Comparison of ENCODE assay signal across 9 cellular contexts in the genomic region with DNA sequence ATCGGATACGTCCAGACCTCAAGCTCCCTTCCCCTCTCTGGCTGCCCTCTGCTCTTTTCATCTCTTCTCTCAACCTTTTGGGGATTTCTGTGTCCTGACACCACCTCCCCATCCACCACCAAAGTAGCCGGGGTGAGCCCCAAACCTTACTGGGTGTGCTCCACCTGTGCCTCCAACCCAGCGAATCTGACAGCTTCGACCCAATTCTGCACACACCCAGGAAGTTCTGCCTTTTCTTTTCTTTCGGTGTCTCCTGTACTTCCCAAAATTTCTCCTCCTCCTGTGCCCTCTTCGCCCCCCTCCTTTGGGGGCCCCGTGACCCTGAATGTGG. TPM values are rescaled to one million over a fixed set of nuclear protein-coding genes. Genes with fewer than 3 reads are reported as not detected.
DNase-seq lines count a peak whose midpoint lies in the region; ATAC-seq, FAIRE-seq and TF ChIP-seq lines count a peak whose summit lies in the region.
"Had no signal": no experiment of that assay in that cellular context is flagged by ENCODE, and none has a peak within 500 bp of the region (broad histone marks: within the 10 kb centered on the region; RNA-seq: fewer than 3 reads in every experiment).

No MANE protein-coding gene starts in this region.

- peak overlapping the region; percentile 92 to 96 for H3K27ac ChIP-seq in A549
- peak overlapping the region; percentile 95 for H3K27ac ChIP-seq in IMR-90 (ENCODE audit: insufficient read depth, low read length)
- H3K27ac ChIP-seq in cingulate gyrus (ENCODE audit: low read depth, low read length) = peak overlapping the region; percentile 94
- H3K27ac ChIP-seq in muscle layer of colon (ENCODE audit: low read depth, low read length) = peak overlapping the region; percentile 93

- peak overlapping the region; percentile 93 to 97 for H4K8ac ChIP-seq in IMR-90 (ENCODE audit: low read depth in 2 of 2, low read length in 2 of 2)

- no peaks in the 10 kb centered on the region for H3K9me3 ChIP-seq in A549
- no peaks in the 10 kb centered on the region for H3K9me3 ChIP-seq in IMR-90 (ENCODE audit: control insufficient read depth, insufficient read depth, low read length)
- H3K9me3 ChIP-seq in muscle layer of colon (ENCODE audit: low read length) = no peaks in the 10 kb centered on the region

- H3K9me1 ChIP-seq in IMR-90 (ENCODE audit: insufficient read depth, low read length) = peaks cover 27% of the 10 kb centered on the region

- no peak overlapping the region for H2BK20ac ChIP-seq in IMR-90 (ENCODE audit: low read depth, low read length)

- intact Hi-C loops in IMR-90 (cut with micrococcal nuclease) = loop anchor here (5.0 kb wide), 3 partner anchors 85 to 485 kb away; partner anchors contain the start of genes FGF11, SENP3 and TMEM102

- no peak for FAIRE-seq in A549 (lab: Jason Lieb, UNC)

- dilution Hi-C loops in IMR-90 (cut with HindIII; ENCODE audit: low sequenced_read_pairs, unreplicated experiment) = no loop called here

- H3K56ac ChIP-seq in IMR-90 (ENCODE audit: extremely low read depth, insufficient read depth, low read length) = peak overlapping the region; percentile 93

- BruUV-seq in IMR-90 (replicated peaks; lab: Mats Ljungman, UMichigan) = no TSS peak

- H2AK9ac ChIP-seq in IMR-90 (replicated peaks; ENCODE audit: low read depth, low read length, poor library complexity) = peak overlapping the region; percentile 99

- H3K14ac ChIP-seq in IMR-90 (replicated peaks; ENCODE audit: low read depth, low read length) = peak overlapping the region; percentile 92

- POLR2A ChIA-PET in A549 (lab: Yijun Ruan, JAX) (interaction anchor here (1.3 to 3.9 kb wide), 2 partner anchors 42 to 51 kb away, joined by 3 to 25 read pairs; partner anchors contain the start of genes PLSCR3 and TMEM256), IMR-90 (lab: Charles Lee; ENCODE audit: unreplicated experiment) (no interaction called here)

- H3K4me3 ChIP-seq in A549 = peak overlapping the region; percentile 70
- peak overlapping the region; percentile 93 for H3K4me3 ChIP-seq in IMR-90 (ENCODE audit: insufficient read depth, low read depth, low read length)
- H3K4me3 ChIP-seq in muscle layer of colon (ENCODE audit: low read depth in 1 of 2, low read length in 2 of 2) = peak overlapping the region; percentile 43 to 88

- no peak for ATAC-seq in A549
- ATAC-seq in IMR-90 (ENCODE audit: low read depth) = no peak
- no peak for ATAC-seq in HG03135 (IDR thresholded peaks at IDR 0.05; ENCODE audit: unreplicated experiment)
- ATAC-seq in GM19035 (IDR thresholded peaks at IDR 0.05; ENCODE audit: unreplicated experiment) = no peak

- H3K18ac ChIP-seq in IMR-90 (ENCODE audit: low read depth, low read length) = peak overlapping the region; percentile 88

- H4K20me1 ChIP-seq in IMR-90 (ENCODE audit: insufficient read depth, low read length) = peaks cover 32% of the 10 kb centered on the region

- in situ Hi-C loops in IMR-90 (cut with MboI; ENCODE audit: low sequenced_read_pairs) = loop anchor here (10.0 kb wide), 1 partner anchor 202 kb away; the partner anchor contains the start of gene TNFSF13

- peak overlapping the region; percentile 75 for H2BK120ac ChIP-seq in IMR-90 (ENCODE audit: low read depth, low read length)

- TF ChIP-seq RAD21 in A549 (conservative IDR thresholded peaks at IDR 0.05 in 1 of 2, IDR thresholded peaks at IDR 0.05 in 1 of 2) = no peak
- no peak for TF ChIP-seq RAD21 in IMR-90 (IDR thresholded peaks at IDR 0.05; ENCODE audit: low read length)

- no peaks in the 10 kb centered on the region for H3K36me3 ChIP-seq in IMR-90 (ENCODE audit: control insufficient read depth, insufficient read depth, low read length)
- no peaks in the 10 kb centered on the region for H3K36me3 ChIP-seq in muscle layer of colon (ENCODE audit: insufficient read depth, low read length)

- peak overlapping the region; percentile 93; the same call in 1 of the 2 replicates for H3K23ac ChIP-seq in IMR-90 (ENCODE audit: low read depth, low read length)

- WGBS in A549 (ENCODE audit: missing lambda C conversion rate) = 54% methylated on average over 8 of the region's 8 CpGs
- WGBS in IMR-90 (ENCODE audit: extremely low coverage in 2 of 2, insufficient read length in 1 of 2), 2 experiments = 51% methylated on average over 5 of the region's 8 CpGs; no CpG with 5 or more reads in 1 of the 2 experiments

- H2BK5ac ChIP-seq in IMR-90 (ENCODE audit: low read depth, low read length, poor library complexity, severe bottlenecking) = peak overlapping the region; percentile 94

- H2AK5ac ChIP-seq in IMR-90 (ENCODE audit: low read depth, low read length) = peak overlapping the region; percentile 99

- CTCF ChIA-PET in A549 (lab: Yijun Ruan, JAX) = interaction anchor here (0.6 to 6.6 kb wide), 18 partner anchors 9 to 208 kb away, joined by 3 to 232 read pairs (median 6); partner anchors contain the start of genes ACAP1, FGF11, PLSCR3 and SENP3
- CTCF ChIA-PET in IMR-90 (lab: Yijun Ruan, JAX) = no interaction called here

- H3K4me1 ChIP-seq in A549 (peaks cover 52% of the 10 kb centered on the region), IMR-90 (ENCODE audit: control insufficient read depth, insufficient read depth, low read length) (peaks cover 39% of the 10 kb centered on the region), muscle layer of colon (ENCODE audit: insufficient read depth, low read length) (peaks cover 42% of the 10 kb centered on the region)

- peaks cover 24 to 63% of the 10 kb centered on the region in 2 experiments; a peak in 3 of 4 replicates for H3K79me1 ChIP-seq in IMR-90 (ENCODE audit: low read depth in 1 of 2, low read length in 2 of 2)

- H3K9ac ChIP-seq in IMR-90 (ENCODE audit: low read depth, low read length) (peak overlapping the region; percentile 95), muscle layer of colon (ENCODE audit: low read length) (peak overlapping the region; percentile 89)

- TF ChIP-seq POLR2A in A549 (IDR thresholded peaks at IDR 0.05; ENCODE audit: low read length) (no peak), IMR-90 (IDR thresholded peaks at IDR 0.05; ENCODE audit: low read depth, low read length) (no peak)

- peak overlapping the region; percentile 93 for H3K4ac ChIP-seq in IMR-90 (ENCODE audit: low read depth, low read length)

- H3K4me2 ChIP-seq in A549 (peak overlapping the region; percentile 90), IMR-90 (ENCODE audit: low read depth, low read length) (peak overlapping the region; percentile 89)

- H4K91ac ChIP-seq in IMR-90 (ENCODE audit: insufficient read depth, low read depth, low read length) = peak overlapping the region; percentile 89

- peak overlapping the region; percentile 93 for H2AFZ ChIP-seq in IMR-90 (replicated peaks; ENCODE audit: low read length, poor library complexity)

- H4K5ac ChIP-seq in IMR-90 (ENCODE audit: low read depth, low read length) = peak overlapping the region; percentile 63

- TF ChIP-seq CTCF in A549 (IDR thresholded peaks at IDR 0.05) = no peak; the same call in 2 of the 3 replicates
- no peak for TF ChIP-seq CTCF in IMR-90 (conservative IDR thresholded peaks at IDR 0.05; ENCODE audit: low read depth, low read length)

- TF ChIP-seq EP300 in A549 (IDR thresholded peaks at IDR 0.05) = no peak

- DNase-seq in A549 (ENCODE audit: low read depth in 1 of 2, low spot score in 1 of 2) (no peak), IMR-90 (no peak), NCI-H345 (lab: John Stamatoyannopoulos, UW) (no peak), RKO (ENCODE audit: low spot score) (no peak)

- H3K27me3 ChIP-seq in IMR-90 (ENCODE audit: control insufficient read depth, insufficient read depth, low read length) (no peaks in the 10 kb centered on the region), muscle layer of colon (ENCODE audit: control insufficient read depth in 1 of 2, insufficient read depth in 2 of 2, low read length in 2 of 2) (no peaks in the 10 kb centered on the region)

- peak overlapping the region; percentile 96; the same call in 2 of the 3 replicates for H2BK15ac ChIP-seq in IMR-90 (ENCODE audit: low read depth, low read length)

RNA-seq across cellular contexts. Expression of gene KCTD11, which starts 0.6 kb away (rescaled TPM):
- polyA plus RNA-seq in A549 (2011; rRNA removed) = 6.1 and 7.0 TPM in 2 replicates
- polyA plus RNA-seq in A549 (2012; cell fraction: cytosol; rRNA removed) = 4.9 and 7.7 TPM in 2 replicates
- 11.1 and 14.7 TPM in 2 replicates for polyA plus RNA-seq in A549 (2012; cell fraction: nucleus; rRNA removed)
- polyA plus RNA-seq in A549 (2017; fragmentation: RNase III; extraction: RNeasy Plus Mini Kit Qiagen cat#74134 plus additional on column Dnase treatment) = 9.6 to 10.7 TPM (median 10.3 TPM) in 3 replicates
- 6.9 and 8.8 TPM in 2 replicates for polyA minus RNA-seq in A549 (2011; rRNA and poly(A)+ RNA removed)
- 10.6 and 10.8 TPM in 2 replicates for total RNA-seq in IMR-90 (2012; rRNA removed)
- polyA plus RNA-seq in IMR-90 (2012; rRNA removed) = 14.4 and 16.4 TPM in 2 replicates
- 8.7 and 14.4 TPM in 2 replicates for polyA plus RNA-seq in IMR-90 (2012; cell fraction: cytosol; rRNA removed)
- polyA plus RNA-seq in IMR-90 (2012; cell fraction: nucleus; rRNA removed; ENCODE audit: low replicate concordance) = 9.6 and 10.0 TPM in 2 replicates

RNA-seq across cellular contexts. Expression of gene TMEM95, which starts 2.4 kb away (rescaled TPM):
- polyA plus RNA-seq in A549 (2011; rRNA removed) (not detected in 2 replicates), A549 (2017; fragmentation: RNase III; extraction: RNeasy Plus Mini Kit Qiagen cat#74134 plus additional on column Dnase treatment) (not detected in 3 replicates), IMR-90 (2012; rRNA removed) (not detected in 2 replicates)
- polyA plus RNA-seq in A549 (2012; cell fraction: cytosol; rRNA removed) = not detected in 2 replicates
- polyA plus RNA-seq in A549 (2012; cell fraction: nucleus; rRNA removed) = not detected in 2 replicates
- not detected in 2 replicates for polyA minus RNA-seq in A549 (2011; rRNA and poly(A)+ RNA removed)
- total RNA-seq in IMR-90 (2012; rRNA removed) = not detected in 2 replicates
- polyA plus RNA-seq in IMR-90 (2012; cell fraction: cytosol; rRNA removed) = not detected in 2 replicates
- polyA plus RNA-seq in IMR-90 (2012; cell fraction: nucleus; rRNA removed; ENCODE audit: low replicate concordance) = not detected in 2 replicates
- total RNA-seq: dermis microvascular lymphatic vessel endothelial cell had no signal

RNA-seq across cellular contexts. Expression of gene ACAP1, which starts 16.2 kb away (rescaled TPM):
- polyA plus RNA-seq in A549 (2011; rRNA removed) = 0.03 and 0.41 TPM in 2 replicates
- polyA plus RNA-seq in A549 (2012; cell fraction: cytosol; rRNA removed) = 1.5 TPM in 2 replicates
- 0.55 and 1.5 TPM in 2 replicates for polyA plus RNA-seq in A549 (2012; cell fraction: nucleus; rRNA removed)
- polyA plus RNA-seq in A549 (2017; fragmentation: RNase III; extraction: RNeasy Plus Mini Kit Qiagen cat#74134 plus additional on column Dnase treatment) = 1.3 to 2.1 TPM (median 1.4 TPM) in 3 replicates
- polyA minus RNA-seq in A549 (2011; rRNA and poly(A)+ RNA removed) = not detected in 2 replicates
- total RNA-seq in IMR-90 (2012; rRNA removed) = under 0.01 and 0.83 TPM in 2 replicates
- 2.1 and 2.3 TPM in 2 replicates for polyA plus RNA-seq in IMR-90 (2012; rRNA removed)
- polyA plus RNA-seq in IMR-90 (2012; cell fraction: cytosol; rRNA removed) = 0.23 and 2.6 TPM in 2 replicates
- 1.1 and 1.3 TPM in 2 replicates for polyA plus RNA-seq in IMR-90 (2012; cell fraction: nucleus; rRNA removed; ENCODE audit: low replicate concordance)

RNA-seq across cellular contexts. Expression of gene NEURL4, which starts 23.4 kb away (rescaled TPM):
- polyA plus RNA-seq in A549 (2011; rRNA removed) (12.2 and 18.3 TPM in 2 replicates), A549 (2017; fragmentation: RNase III; extraction: RNeasy Plus Mini Kit Qiagen cat#74134 plus additional on column Dnase treatment) (44.2 to 50.4 TPM (median 47.5 TPM) in 3 replicates), IMR-90 (2012; rRNA removed) (23.3 and 26.3 TPM in 2 replicates)
- 30.8 and 32.2 TPM in 2 replicates for polyA plus RNA-seq in A549 (2012; cell fraction: cytosol; rRNA removed)
- polyA plus RNA-seq in A549 (2012; cell fraction: nucleus; rRNA removed) = 199 and 235 TPM in 2 replicates
- 34.8 and 46.0 TPM in 2 replicates for polyA minus RNA-seq in A549 (2011; rRNA and poly(A)+ RNA removed)
- 8.4 and 9.2 TPM in 2 replicates for total RNA-seq in IMR-90 (2012; rRNA removed)
- polyA plus RNA-seq in IMR-90 (2012; cell fraction: cytosol; rRNA removed) = 8.2 and 10.6 TPM in 2 replicates
- polyA plus RNA-seq in IMR-90 (2012; cell fraction: nucleus; rRNA removed; ENCODE audit: low replicate concordance) = 135 and 269 TPM in 2 replicates

RNA-seq across cellular contexts. Expression of gene TNK1, which starts 28.4 kb away (rescaled TPM):
- polyA plus RNA-seq in A549 (2011; rRNA removed) (1.2 and 1.8 TPM in 2 replicates), A549 (2017; fragmentation: RNase III; extraction: RNeasy Plus Mini Kit Qiagen cat#74134 plus additional on column Dnase treatment) (2.1 to 2.4 TPM (median 2.2 TPM) in 3 replicates), IMR-90 (2012; rRNA removed) (0.44 and 0.55 TPM in 2 replicates)
- 0.96 and 1.3 TPM in 2 replicates for polyA plus RNA-seq in A549 (2012; cell fraction: cytosol; rRNA removed)
- polyA plus RNA-seq in A549 (2012; cell fraction: nucleus; rRNA removed) = 2.4 and 3.3 TPM in 2 replicates
- 2.3 and 2.4 TPM in 2 replicates for polyA minus RNA-seq in A549 (2011; rRNA and poly(A)+ RNA removed)
- under 0.01 and 0.54 TPM in 2 replicates for total RNA-seq in IMR-90 (2012; rRNA removed)
- polyA plus RNA-seq in IMR-90 (2012; cell fraction: cytosol; rRNA removed) = 0.53 and 0.74 TPM in 2 replicates
- 0.96 and 3.2 TPM in 2 replicates for polyA plus RNA-seq in IMR-90 (2012; cell fraction: nucleus; rRNA removed; ENCODE audit: low replicate concordance)
